ENCODE assay signal across 22 cellular contexts in the genomic region with DNA sequence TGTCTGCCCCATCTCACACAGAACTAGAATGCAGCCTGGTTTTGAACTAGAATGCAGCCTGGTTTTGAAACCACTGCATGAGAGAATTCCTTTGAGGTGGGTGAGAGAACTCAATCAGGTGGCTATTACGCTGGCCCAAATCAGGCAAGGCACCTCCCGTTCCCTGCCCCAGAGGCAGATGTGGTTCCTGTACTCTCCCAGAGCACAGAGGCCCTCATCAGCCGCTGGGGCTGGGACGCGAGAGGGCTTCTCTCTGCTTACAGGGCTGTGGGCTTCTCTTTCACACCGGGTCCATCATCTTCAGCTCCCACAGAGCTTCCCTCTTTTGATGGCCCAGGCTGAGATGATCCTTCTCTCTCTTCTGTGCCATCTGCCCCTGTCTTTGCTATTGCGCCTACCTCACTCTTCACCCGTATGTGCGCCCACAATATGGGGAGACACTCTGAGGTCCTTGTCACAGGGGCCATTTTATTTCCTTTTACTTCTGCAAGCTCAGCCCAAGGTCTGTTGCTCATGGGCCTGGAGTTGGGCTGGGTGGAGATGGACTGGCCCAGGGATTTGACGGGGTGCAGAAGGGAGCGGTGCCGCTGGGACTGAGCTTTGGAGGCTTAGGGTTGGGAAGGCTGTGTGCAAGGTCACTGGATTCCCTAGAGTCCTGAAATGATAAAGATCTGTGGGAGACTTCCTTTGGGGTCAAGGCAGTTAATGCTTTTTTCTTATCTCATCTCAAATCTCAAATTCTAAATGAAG.
"Had no signal": no experiment of that assay in that cellular context is flagged by ENCODE, and none has a peak within 500 bp of the region (broad histone marks: within the 10 kb centered on the region; RNA-seq: fewer than 3 reads in every experiment).

No MANE protein-coding gene starts in this region.

- DNase-seq: activated CD4-positive, alpha-beta T cell treated with anti-CD3 and anti-CD28 coated beads, Interleukin-2, amount 50 U/mL, for 4 hours; activated CD8-positive, alpha-beta memory T cell treated with anti-CD3 and anti-CD28 coated beads for 24 hours; activated CD8-positive, alpha-beta memory T cell treated with anti-CD3 and anti-CD28 coated beads, Interleukin-2, amount 50 U/mL, for 4 hours; activated naive CD4-positive, alpha-beta T cell treated with Interleukin-2 at 50 U/mL for 16 hours; dermis blood vessel endothelial cell; effector CD8-positive, alpha-beta T cell; foreskin keratinocyte; left lung; mammary epithelial cell; right cardiac atrium; small intestine; stimulated activated CD4-positive, alpha-beta T cell treated with anti-CD3 and anti-CD28 coated beads, Interleukin-15, amount 100 ng/mL, for 24 hours; T-helper 9 cell; testis had no signal

- H3K9me3 ChIP-seq: left lung, neutrophil, pancreas, testis, upper lobe of left lung had no signal

- H3K36me3 Mint-ChIP-seq: natural killer cell treated with Interleukin-12 subunit alpha and Interleukin-12 subunit beta and Interleukin-15 and Interleukin-18, amount 100 ng/mL, for 72 hours; stimulated activated memory B cell treated with anti-CD40 and anti-IgM and Interleukin-4, amounts not matched to agents 10 μg/mL and 1 μg/mL and 100 μg/mL, for 72 hours; WTC11 had no signal

- H3K36me3 ChIP-seq: left lung, neutrophil, pancreas, upper lobe of left lung had no signal

- H3K4me1 Mint-ChIP-seq: activated T-helper 17 cell treated with anti-CD3 and anti-CD28 coated beads, Interleukin-2, amount 50 U/mL, for 72 hours; stimulated activated memory B cell treated with anti-CD40 and anti-IgM and Interleukin-4, amounts not matched to agents 10 μg/mL and 1 μg/mL and 100 μg/mL, for 72 hours had no signal

- H3K27me3 ChIP-seq: foreskin keratinocyte, left lung, neutrophil, pancreas, testis, upper lobe of left lung had no signal

- ATAC-seq: activated T-helper 17 cell treated with anti-CD3 and anti-CD28 coated beads, Interleukin-2, amount 50 U/mL, for 72 hours; foreskin keratinocyte; left lung; natural killer cell treated with Interleukin-12 subunit alpha and Interleukin-12 subunit beta and Interleukin-15 and Interleukin-18, amount 100 ng/mL, for 72 hours; pancreas; right cardiac atrium; stimulated activated memory B cell treated with anti-CD40 and anti-IgM and Interleukin-4, amounts not matched to agents 10 μg/mL and 1 μg/mL and 100 μg/mL, for 72 hours; WTC11 had no signal

- FAIRE-seq: pancreas, small intestine had no signal

- H3K4me3 Mint-ChIP-seq: activated T-cell treated with anti-CD3 and anti-CD28 coated beads, Interleukin-2, amount 50 U/mL, for 24 hours; activated T-helper 17 cell treated with anti-CD3 and anti-CD28 coated beads, Interleukin-2, amount 50 U/mL, for 72 hours; natural killer cell treated with Interleukin-12 subunit alpha and Interleukin-12 subunit beta and Interleukin-15 and Interleukin-18, amount 100 ng/mL, for 72 hours; stimulated activated memory B cell treated with anti-CD40 and anti-IgM and Interleukin-4, amounts not matched to agents 10 μg/mL and 1 μg/mL and 100 μg/mL, for 72 hours; WTC11 had no signal

- H3K27ac Mint-ChIP-seq: activated T-cell treated with anti-CD3 and anti-CD28 coated beads, Interleukin-2, amount 50 U/mL, for 24 hours; activated T-helper 17 cell treated with anti-CD3 and anti-CD28 coated beads, Interleukin-2, amount 50 U/mL, for 72 hours; natural killer cell treated with Interleukin-12 subunit alpha and Interleukin-12 subunit beta and Interleukin-15 and Interleukin-18, amount 100 ng/mL, for 72 hours; stimulated activated memory B cell treated with anti-CD40 and anti-IgM and Interleukin-4, amounts not matched to agents 10 μg/mL and 1 μg/mL and 100 μg/mL, for 72 hours; WTC11 had no signal

- H3K27ac ChIP-seq: foreskin keratinocyte, left lung, neutrophil, testis, upper lobe of left lung had no signal

- H3K4me3 ChIP-seq: left lung, pancreas, testis, upper lobe of left lung had no signal

- H3K9me3 Mint-ChIP-seq: activated T-cell treated with anti-CD3 and anti-CD28 coated beads, Interleukin-2, amount 50 U/mL, for 24 hours; activated T-helper 17 cell treated with anti-CD3 and anti-CD28 coated beads, Interleukin-2, amount 50 U/mL, for 72 hours; natural killer cell treated with Interleukin-12 subunit alpha and Interleukin-12 subunit beta and Interleukin-15 and Interleukin-18, amount 100 ng/mL, for 72 hours had no signal

- H3K4me1 ChIP-seq: left lung, testis, upper lobe of left lung had no signal
